ENCODE assay signal across 9 cellular contexts in the genomic region with DNA sequence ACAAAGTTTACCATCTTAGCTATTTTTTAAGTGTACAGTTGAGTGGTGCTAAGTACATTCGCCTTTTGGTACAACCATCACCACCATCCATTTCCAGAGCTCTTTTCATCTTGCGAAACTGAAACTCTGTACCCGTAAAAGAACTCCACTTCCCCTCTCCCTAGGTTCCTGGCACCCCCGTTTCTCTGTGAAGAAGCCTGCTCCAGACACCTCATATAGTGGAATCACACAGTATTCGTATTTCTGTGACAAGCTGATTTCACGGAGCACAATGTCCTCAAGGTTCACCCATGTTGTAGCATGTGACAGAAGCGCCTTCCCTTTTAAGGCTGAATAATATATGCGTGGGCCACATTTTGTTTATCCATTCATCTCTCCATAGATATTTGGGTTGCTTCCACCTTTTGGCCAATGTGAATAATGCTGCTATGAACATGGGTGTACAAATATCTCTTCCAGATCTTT. TPM values are rescaled to one million over a fixed set of nuclear protein-coding genes. Genes with fewer than 3 reads are reported as not detected.
A peak's percentile ranks its signal among the peaks of the same experiment; 100 is the strongest.
DNase-seq lines count a peak whose midpoint lies in the region; ATAC-seq, FAIRE-seq and TF ChIP-seq lines count a peak whose summit lies in the region.
"Had no signal": no experiment of that assay in that cellular context is flagged by ENCODE, and none has a peak within 500 bp of the region (broad histone marks: within the 10 kb centered on the region; RNA-seq: fewer than 3 reads in every experiment).

No MANE protein-coding gene starts in this region.

- H3K9me3 Mint-ChIP-seq in stimulated activated effector memory CD8-positive, alpha-beta T cell treated with anti-CD3 and anti-CD28 coated beads, Interleukin-12 subunit alpha, Interleukin-12 subunit beta, amount 100 ng/mL, for 72 hours: no peaks in the 10 kb centered on the region

- peaks cover 79% of the 10 kb centered on the region for H3K4me1 ChIP-seq in SJSA1 (replicated peaks)
- peaks cover 0 to 33% (median 10%) of the 10 kb centered on the region in 3 donors for H3K4me1 ChIP-seq in gastroesophageal sphincter

- DNase-seq in SIG-M5 treated with dmso at 0.1 percent for 504 hours (lab: John Stamatoyannopoulos, UW; ENCODE audit: unreplicated experiment) (peak; percentile 63), SIG-M5 (lab: John Stamatoyannopoulos, UW) (no peak), SJSA1 (ENCODE audit: low read depth in 1 of 2, low spot score in 2 of 2) (no peak), SK-N-DZ (ENCODE audit: low spot score) (no peak), urothelium cell line (ENCODE audit: low spot score) (no peak), kidney glomerular epithelial cell (lab: John Stamatoyannopoulos, UW) (no peak)
- no peak for DNase-seq in stimulated activated effector memory CD8-positive, alpha-beta T cell treated with anti-CD3 and anti-CD28 coated beads, Interleukin-12 subunit alpha, Interleukin-12 subunit beta, amount 100 ng/mL, for 72 hours (ENCODE audit: low spot score in 2 of 2)
- DNase-seq: SHP77 had no signal

- peaks cover 18% of the 10 kb centered on the region for H3K4me1 Mint-ChIP-seq in stimulated activated effector memory CD8-positive, alpha-beta T cell treated with anti-CD3 and anti-CD28 coated beads, Interleukin-12 subunit alpha, Interleukin-12 subunit beta, amount 100 ng/mL, for 72 hours

- FAIRE-seq in urothelium cell line (lab: Jason Lieb, UNC): no peak

- H3K27ac ChIP-seq in SJSA1: peak overlapping the region; percentile 95
- H3K27ac ChIP-seq in gastroesophageal sphincter: peak overlapping the region; percentile 70 to 87 (median 86)

- no peak overlapping the region for H3K27ac Mint-ChIP-seq in stimulated activated effector memory CD8-positive, alpha-beta T cell treated with anti-CD3 and anti-CD28 coated beads, Interleukin-12 subunit alpha, Interleukin-12 subunit beta, amount 100 ng/mL, for 72 hours

- no peak overlapping the region for H3K4me3 ChIP-seq in SJSA1
- H3K4me3 ChIP-seq in gastroesophageal sphincter: peak overlapping the region in 1 of 2 donors; percentile 49

- H3K9me3 ChIP-seq in SJSA1 (replicated peaks) (no peaks in the 10 kb centered on the region), gastroesophageal sphincter (no peaks in the 10 kb centered on the region)

- TF ChIP-seq POLR2A in gastroesophageal sphincter (IDR thresholded peaks at IDR 0.05): no peak

- no peak for TF ChIP-seq CTCF in gastroesophageal sphincter (IDR thresholded peaks at IDR 0.05)

- H3K36me3 ChIP-seq in SJSA1 (no peaks in the 10 kb centered on the region), gastroesophageal sphincter (no peaks in the 10 kb centered on the region)

- H3K4me3 Mint-ChIP-seq in stimulated activated effector memory CD8-positive, alpha-beta T cell treated with anti-CD3 and anti-CD28 coated beads, Interleukin-12 subunit alpha, Interleukin-12 subunit beta, amount 100 ng/mL, for 72 hours: peak overlapping the region; percentile 37

- TF ChIP-seq EP300 in gastroesophageal sphincter (IDR thresholded peaks at IDR 0.05): no peak

- H3K36me3 Mint-ChIP-seq in stimulated activated effector memory CD8-positive, alpha-beta T cell treated with anti-CD3 and anti-CD28 coated beads, Interleukin-12 subunit alpha, Interleukin-12 subunit beta, amount 100 ng/mL, for 72 hours: no peaks in the 10 kb centered on the region

- WGBS in gastroesophageal sphincter (ENCODE audit: low coverage in 1 of 2), 2 donors: 71% methylated on average over 7 to 8 of the region's 8 CpGs

- no peak for ATAC-seq in gastroesophageal sphincter
- ATAC-seq in stimulated activated effector memory CD8-positive, alpha-beta T cell treated with anti-CD3 and anti-CD28 coated beads, Interleukin-12 subunit alpha, Interleukin-12 subunit beta, amount 100 ng/mL, for 72 hours: no peak

- no peaks in the 10 kb centered on the region for H3K27me3 ChIP-seq in SJSA1 (replicated peaks)
- H3K27me3 ChIP-seq in gastroesophageal sphincter: no peaks in the 10 kb centered on the region

RNA-seq across cellular contexts. Expression of gene MAP3K14, which starts 54.2 kb away (rescaled TPM):
- 3.7 and 5.5 TPM in 2 replicates for total RNA-seq in SJSA1 (2014; rRNA removed; shearing (Covaris generic))
- total RNA-seq in gastroesophageal sphincter: 10 to 100 TPM in 3 of 4 donors, 1 to 10 TPM in 1; 8.5 to 17.5 (median 13.5) TPM
- 3.2 and 3.7 TPM in 2 replicates for polyA plus RNA-seq in SK-N-DZ (2014; cell fraction: cytosol; rRNA removed)
- 6.2 and 10.1 TPM in 2 replicates for polyA plus RNA-seq in SK-N-DZ (2014; cell fraction: nucleus; rRNA removed)
